Comparison of ENCODE assay signal across 16 cellular contexts in genomic region chr1:162111572-162111971, GRCh38. TPM values are rescaled to one million over a fixed set of nuclear protein-coding genes. Genes with fewer than 3 reads are reported as not detected.
DNase-seq lines count a peak whose midpoint lies in the region; ATAC-seq, FAIRE-seq and TF ChIP-seq lines count a peak whose summit lies in the region.
"Had no signal": no experiment of that assay in that cellular context is flagged by ENCODE, and none has a peak within 500 bp of the region (broad histone marks: within the 10 kb centered on the region; RNA-seq: fewer than 3 reads in every experiment).

No MANE protein-coding gene starts in this region.

- H3K27me3 Mint-ChIP-seq in activated CD8-positive, alpha-beta T cell treated with anti-CD3 and anti-CD28 coated beads for 36 hours: peaks cover 23% of the 10 kb centered on the region

- H3K27ac ChIP-seq in cingulate gyrus (ENCODE audit: low read depth, low read length): peak overlapping the region; percentile 15
- peak overlapping the region; percentile 37 for H3K27ac ChIP-seq in rectal smooth muscle tissue (ENCODE audit: low read depth, low read length)
- H3K27ac ChIP-seq in WERI-Rb-1: no peak overlapping the region
- H3K27ac ChIP-seq: 22Rv1, HL-60 had no signal

- no peak for FAIRE-seq in HTR-8/SVneo (lab: Jason Lieb, UNC)
- FAIRE-seq: H54 had no signal

- no peak for ATAC-seq in stimulated activated effector memory CD8-positive, alpha-beta T cell treated with anti-CD3 and anti-CD28 coated beads, Interleukin-12 subunit alpha, Interleukin-12 subunit beta, amount 100 ng/mL, for 72 hours
- ATAC-seq in activated CD8-positive, alpha-beta T cell treated with anti-CD3 and anti-CD28 coated beads for 36 hours: no peak
- ATAC-seq: HCT116 had no signal

- DNase-seq in AG10803 (ENCODE audit: low read depth): peak; percentile 9
- peak; percentile 12 for DNase-seq in GM03348 (ENCODE audit: low spot score)
- no peak for DNase-seq in WERI-Rb-1
- DNase-seq in stimulated activated effector memory CD8-positive, alpha-beta T cell treated with anti-CD3 and anti-CD28 coated beads, Interleukin-12 subunit alpha, Interleukin-12 subunit beta, amount 100 ng/mL, for 72 hours (ENCODE audit: low spot score in 2 of 2): no peak
- no peak for DNase-seq in HTR-8/SVneo (ENCODE audit: insufficient read length, low spot score)
- DNase-seq in activated CD8-positive, alpha-beta T cell treated with anti-CD3 and anti-CD28 coated beads for 36 hours: no peak
- DNase-seq: CD4-positive, CD25-positive, alpha-beta regulatory T cell; DMS 273 treated with DMSO at 0.1 percent for 48 hours; GDM1 had no signal

- no peak overlapping the region for H3K4me3 Mint-ChIP-seq in stimulated activated effector memory CD8-positive, alpha-beta T cell treated with anti-CD3 and anti-CD28 coated beads, Interleukin-12 subunit alpha, Interleukin-12 subunit beta, amount 100 ng/mL, for 72 hours
- H3K4me3 Mint-ChIP-seq in activated CD8-positive, alpha-beta T cell treated with anti-CD3 and anti-CD28 coated beads for 36 hours: no peak overlapping the region
- H3K4me3 Mint-ChIP-seq: CD4-positive, CD25-positive, alpha-beta regulatory T cell had no signal

- H3K36me3 ChIP-seq in rectal smooth muscle tissue (ENCODE audit: control insufficient read depth, insufficient read depth, low read length): no peaks in the 10 kb centered on the region
- no peaks in the 10 kb centered on the region for H3K36me3 ChIP-seq in WERI-Rb-1
- H3K36me3 ChIP-seq: BLaER1 treated with 17β-estradiol and CSF1 and Interleukin-3, amounts not matched to agents 10 nM and 100 nM had no signal

- no peak overlapping the region for H3K27ac Mint-ChIP-seq in stimulated activated effector memory CD8-positive, alpha-beta T cell treated with anti-CD3 and anti-CD28 coated beads, Interleukin-12 subunit alpha, Interleukin-12 subunit beta, amount 100 ng/mL, for 72 hours
- no peak overlapping the region for H3K27ac Mint-ChIP-seq in activated CD8-positive, alpha-beta T cell treated with anti-CD3 and anti-CD28 coated beads for 36 hours
- H3K27ac Mint-ChIP-seq: CD4-positive, CD25-positive, alpha-beta regulatory T cell had no signal

- no peak overlapping the region for H3K9ac ChIP-seq in rectal smooth muscle tissue (ENCODE audit: low read length)
- H3K9ac ChIP-seq: BLaER1 treated with 17β-estradiol and CSF1 and Interleukin-3, amounts not matched to agents 10 nM and 100 nM had no signal

- intact Hi-C loops in activated CD8-positive, alpha-beta T cell treated with anti-CD3 and anti-CD28 coated beads for 36 hours (cut with micrococcal nuclease): no loop called here

- H3K4me1 ChIP-seq in rectal smooth muscle tissue (ENCODE audit: control insufficient read depth, insufficient read depth, low read length): peaks cover 8% of the 10 kb centered on the region

- H3K4me3 ChIP-seq in AG10803 (ENCODE audit: low read length) (no peak overlapping the region), rectal smooth muscle tissue (ENCODE audit: low read length) (no peak overlapping the region), WERI-Rb-1 (ENCODE audit: low read depth, low read length) (no peak overlapping the region)
- H3K4me3 ChIP-seq: BLaER1 treated with 17β-estradiol and CSF1 and Interleukin-3, amounts not matched to agents 10 nM and 100 nM had no signal

- POLR2A ChIA-PET in activated CD8-positive, alpha-beta T cell treated with anti-CD3 and anti-CD28 coated beads for 36 hours (lab: Charles Lee): no interaction called here

- TF ChIP-seq CTCF in AG10803 (conservative IDR thresholded peaks at IDR 0.05; ENCODE audit: low read length) (no peak), WERI-Rb-1 (IDR thresholded peaks at IDR 0.05; ENCODE audit: low read depth, low read length) (no peak)
- TF ChIP-seq CTCF in activated CD8-positive, alpha-beta T cell treated with anti-CD3 and anti-CD28 coated beads for 36 hours (IDR thresholded peaks at IDR 0.05): no peak

- H3K9me3 Mint-ChIP-seq in stimulated activated effector memory CD8-positive, alpha-beta T cell treated with anti-CD3 and anti-CD28 coated beads, Interleukin-12 subunit alpha, Interleukin-12 subunit beta, amount 100 ng/mL, for 72 hours: peaks cover 5% of the 10 kb centered on the region
- peaks cover 12% of the 10 kb centered on the region for H3K9me3 Mint-ChIP-seq in activated CD8-positive, alpha-beta T cell treated with anti-CD3 and anti-CD28 coated beads for 36 hours

- H3K27me3 ChIP-seq in rectal smooth muscle tissue (ENCODE audit: control insufficient read depth, insufficient read depth, low read length) (no peaks in the 10 kb centered on the region), WERI-Rb-1 (ENCODE audit: insufficient read depth, low read depth, severe bottlenecking) (no peaks in the 10 kb centered on the region)
- H3K27me3 ChIP-seq: BLaER1 treated with 17β-estradiol and CSF1 and Interleukin-3, amounts not matched to agents 10 nM and 100 nM had no signal

- H3K36me3 Mint-ChIP-seq in stimulated activated effector memory CD8-positive, alpha-beta T cell treated with anti-CD3 and anti-CD28 coated beads, Interleukin-12 subunit alpha, Interleukin-12 subunit beta, amount 100 ng/mL, for 72 hours: no peaks in the 10 kb centered on the region
- no peaks in the 10 kb centered on the region for H3K36me3 Mint-ChIP-seq in activated CD8-positive, alpha-beta T cell treated with anti-CD3 and anti-CD28 coated beads for 36 hours (ENCODE audit: low read depth)
- H3K36me3 Mint-ChIP-seq: CD4-positive, CD25-positive, alpha-beta regulatory T cell had no signal

- H3K9me3 ChIP-seq in WERI-Rb-1 (ENCODE audit: severe bottlenecking): no peaks in the 10 kb centered on the region

- peaks cover 11% of the 10 kb centered on the region for H3K4me1 Mint-ChIP-seq in stimulated activated effector memory CD8-positive, alpha-beta T cell treated with anti-CD3 and anti-CD28 coated beads, Interleukin-12 subunit alpha, Interleukin-12 subunit beta, amount 100 ng/mL, for 72 hours
- no peaks in the 10 kb centered on the region for H3K4me1 Mint-ChIP-seq in activated CD8-positive, alpha-beta T cell treated with anti-CD3 and anti-CD28 coated beads for 36 hours (ENCODE audit: low read depth)
- H3K4me1 Mint-ChIP-seq: CD4-positive, CD25-positive, alpha-beta regulatory T cell had no signal

- CTCF ChIA-PET in activated CD8-positive, alpha-beta T cell treated with anti-CD3 and anti-CD28 coated beads for 36 hours (lab: Charles Lee): no interaction called here

RNA-seq across cellular contexts. Expression of gene NOS1AP, which starts 42.1 kb away (rescaled TPM):
- total RNA-seq in activated CD8-positive, alpha-beta T cell treated with anti-CD3 and anti-CD28 coated beads for 36 hours: under 1 TPM; 0.18 TPM
- total RNA-seq: CD4-positive, CD25-positive, alpha-beta regulatory T cell had no signal

Comparison
In these comparisons a context has a peak if more than half of its experiments do, and no peak if none do; other contexts are left out.
1. DNase-seq: peak in AG10803 (single experiment) and GM03348 (single experiment); none in WERI-Rb-1 (single experiment), stimulated activated effector memory CD8-positive, alpha-beta T cell treated with anti-CD3 and anti-CD28 coated beads, Interleukin-12 subunit alpha, Interleukin-12 subunit beta, amount 100 ng/mL, for 72 hours (0 of 2), HTR-8/SVneo (single experiment) and activated CD8-positive, alpha-beta T cell treated with anti-CD3 and anti-CD28 coated beads for 36 hours (single experiment).